ENCODE assay signal across 1 cellular context in genomic region chr19:56117889-56118288, GRCh38.
TF ChIP-seq lines count a peak whose summit lies in the region.

No MANE protein-coding gene starts in this region.

TF ChIP-seq in K562, 482 proteins besides CTCF, POLR2A, EP300 and RAD21:
- TF ChIP-seq CHD2 (IDR thresholded peaks at IDR 0.05; ENCODE audit: low read depth, low read length), result no peak
- TF ChIP-seq RBFOX2 (IDR thresholded peaks at IDR 0.05; ENCODE audit: low read depth, low read length), result peak; percentile 22
- TF ChIP-seq FOXO4 (CRISPR knock-in tag; IDR thresholded peaks at IDR 0.05), result no peak
